Comparison of ENCODE assay signal across 15 cellular contexts in genomic region chr12:68915055-68915454, GRCh38. TPM values are rescaled to one million over a fixed set of nuclear protein-coding genes. Genes with fewer than 3 reads are reported as not detected.
A peak's percentile ranks its signal among the peaks of the same experiment; 100 is the strongest.
DNase-seq lines count a peak whose midpoint lies in the region; ATAC-seq, FAIRE-seq and TF ChIP-seq lines count a peak whose summit lies in the region.
"Had no signal": no experiment of that assay in that cellular context is flagged by ENCODE, and none has a peak within 500 bp of the region (broad histone marks: within the 10 kb centered on the region; RNA-seq: fewer than 3 reads in every experiment).

No MANE protein-coding gene starts in this region.

- no peaks in the 10 kb centered on the region for H3K9me3 Mint-ChIP-seq in stimulated activated memory B cell treated with anti-CD40 and anti-IgM and Interleukin-4, amounts not matched to agents 10 μg/mL and 1 μg/mL and 100 μg/mL, for 72 hours
- H3K9me3 Mint-ChIP-seq: activated CD4-positive, alpha-beta T cell treated with anti-CD3 and anti-CD28 coated beads, Interleukin-2, amount 10 ng/mL, durations not matched to agents 7 days and 5 days; activated naive CD4-positive, alpha-beta T cell treated with anti-CD3 and anti-CD28 coated beads, Interleukin-2, amount 10 ng/mL, durations not matched to agents 7 days and 5 days; CD8-positive, alpha-beta memory T cell; naive B cell; stimulated activated effector memory CD8-positive, alpha-beta T cell treated with anti-CD3 and anti-CD28 coated beads, Interleukin-12 subunit alpha, Interleukin-12 subunit beta, amount 100 ng/mL, for 72 hours had no signal

- no peaks in the 10 kb centered on the region for H3K27me3 ChIP-seq in lower lobe of right lung (ENCODE audit: low read depth)

- no peak overlapping the region for H3K27ac Mint-ChIP-seq in stimulated activated memory B cell treated with anti-CD40 and anti-IgM and Interleukin-4, amounts not matched to agents 10 μg/mL and 1 μg/mL and 100 μg/mL, for 72 hours
- H3K27ac Mint-ChIP-seq: activated CD4-positive, alpha-beta T cell treated with anti-CD3 and anti-CD28 coated beads, Interleukin-2, amount 10 ng/mL, durations not matched to agents 7 days and 5 days; activated naive CD4-positive, alpha-beta T cell treated with anti-CD3 and anti-CD28 coated beads, Interleukin-2, amount 10 ng/mL, durations not matched to agents 7 days and 5 days; stimulated activated effector memory CD8-positive, alpha-beta T cell treated with anti-CD3 and anti-CD28 coated beads, Interleukin-12 subunit alpha, Interleukin-12 subunit beta, amount 100 ng/mL, for 72 hours had no signal

- H3K9me3 ChIP-seq in lower lobe of right lung: no peaks in the 10 kb centered on the region

- no peak for TF ChIP-seq POLR2A in GM12891 (IDR thresholded peaks at IDR 0.05; ENCODE audit: low read depth, low read length)

- no peak overlapping the region for H3K4me3 Mint-ChIP-seq in stimulated activated memory B cell treated with anti-CD40 and anti-IgM and Interleukin-4, amounts not matched to agents 10 μg/mL and 1 μg/mL and 100 μg/mL, for 72 hours
- H3K4me3 Mint-ChIP-seq: activated CD4-positive, alpha-beta T cell treated with anti-CD3 and anti-CD28 coated beads, Interleukin-2, amount 10 ng/mL, durations not matched to agents 7 days and 5 days; activated naive CD4-positive, alpha-beta T cell treated with anti-CD3 and anti-CD28 coated beads, Interleukin-2, amount 10 ng/mL, durations not matched to agents 7 days and 5 days; CD8-positive, alpha-beta memory T cell; naive B cell; stimulated activated effector memory CD8-positive, alpha-beta T cell treated with anti-CD3 and anti-CD28 coated beads, Interleukin-12 subunit alpha, Interleukin-12 subunit beta, amount 100 ng/mL, for 72 hours had no signal

- ATAC-seq in lower lobe of right lung: peak; percentile 36 to 48
- no peak for ATAC-seq in activated CD4-positive, CD25-positive, alpha-beta regulatory T cell treated with anti-CD3 and anti-CD28 coated beads, Interleukin-2, amount 50 U/mL, for 24 hours
- ATAC-seq in stimulated activated memory B cell treated with anti-CD40 and anti-IgM and Interleukin-4, amounts not matched to agents 10 μg/mL and 1 μg/mL and 100 μg/mL, for 72 hours: no peak
- ATAC-seq: stimulated activated effector memory CD8-positive, alpha-beta T cell treated with anti-CD3 and anti-CD28 coated beads, Interleukin-12 subunit alpha, Interleukin-12 subunit beta, amount 100 ng/mL, for 72 hours had no signal

- no peak overlapping the region for H3K27ac ChIP-seq in lower lobe of right lung

- TF ChIP-seq CTCF in astrocyte of the spinal cord (IDR thresholded peaks at IDR 0.05; ENCODE audit: low read depth, low read length) (no peak), lower lobe of right lung (IDR thresholded peaks at IDR 0.05) (no peak)

- H3K4me1 Mint-ChIP-seq in stimulated activated memory B cell treated with anti-CD40 and anti-IgM and Interleukin-4, amounts not matched to agents 10 μg/mL and 1 μg/mL and 100 μg/mL, for 72 hours: peaks cover 8% of the 10 kb centered on the region
- H3K4me1 Mint-ChIP-seq: activated CD4-positive, alpha-beta T cell treated with anti-CD3 and anti-CD28 coated beads, Interleukin-2, amount 10 ng/mL, durations not matched to agents 7 days and 5 days; activated naive CD4-positive, alpha-beta T cell treated with anti-CD3 and anti-CD28 coated beads, Interleukin-2, amount 10 ng/mL, durations not matched to agents 7 days and 5 days; CD8-positive, alpha-beta memory T cell; stimulated activated effector memory CD8-positive, alpha-beta T cell treated with anti-CD3 and anti-CD28 coated beads, Interleukin-12 subunit alpha, Interleukin-12 subunit beta, amount 100 ng/mL, for 72 hours had no signal

- H3K4me3 ChIP-seq in astrocyte of the spinal cord (ENCODE audit: low read depth, low read length) (no peak overlapping the region), lower lobe of right lung (no peak overlapping the region)

- H3K36me3 ChIP-seq in lower lobe of right lung: peaks cover 19% of the 10 kb centered on the region

- FAIRE-seq in GM12891 (lab: Jason Lieb, UNC): no peak

- no peaks in the 10 kb centered on the region for H3K27me3 Mint-ChIP-seq in stimulated activated memory B cell treated with anti-CD40 and anti-IgM and Interleukin-4, amounts not matched to agents 10 μg/mL and 1 μg/mL and 100 μg/mL, for 72 hours
- H3K27me3 Mint-ChIP-seq: activated CD4-positive, alpha-beta T cell treated with anti-CD3 and anti-CD28 coated beads, Interleukin-2, amount 10 ng/mL, durations not matched to agents 7 days and 5 days; activated naive CD4-positive, alpha-beta T cell treated with anti-CD3 and anti-CD28 coated beads, Interleukin-2, amount 10 ng/mL, durations not matched to agents 7 days and 5 days; naive B cell had no signal

- DNase-seq in AG08395 (ENCODE audit: low spot score) (peak; percentile 84), HS-5 (ENCODE audit: low read depth) (peak; percentile 86), astrocyte of the spinal cord (ENCODE audit: low read depth, low spot score) (peak; percentile 94), lower lobe of right lung (no peak), GM12891 (ENCODE audit: insufficient read length, low spot score) (no peak)
- no peak for DNase-seq in stimulated activated CD4-positive, alpha-beta T cell treated with anti-CD3 and anti-CD28 coated beads, Interleukin-12 subunit alpha, Interleukin-12 subunit beta, amount 100 ng/mL, for 4 hours
- DNase-seq: activated CD4-positive, alpha-beta T cell treated with anti-CD3 and anti-CD28 coated beads, Interleukin-2, amount 10 ng/mL, durations not matched to agents 7 days and 5 days; activated naive CD4-positive, alpha-beta T cell treated with anti-CD3 and anti-CD28 coated beads, Interleukin-2, amount 10 ng/mL, durations not matched to agents 7 days and 5 days; CD8-positive, alpha-beta memory T cell; effector CD8-positive, alpha-beta T cell; naive B cell; NCI-H1417 had no signal

- H3K4me1 ChIP-seq in lower lobe of right lung: peaks cover 12% of the 10 kb centered on the region

- H3K36me3 Mint-ChIP-seq in stimulated activated memory B cell treated with anti-CD40 and anti-IgM and Interleukin-4, amounts not matched to agents 10 μg/mL and 1 μg/mL and 100 μg/mL, for 72 hours: no peaks in the 10 kb centered on the region
- H3K36me3 Mint-ChIP-seq: activated naive CD4-positive, alpha-beta T cell treated with anti-CD3 and anti-CD28 coated beads, Interleukin-2, amount 10 ng/mL, durations not matched to agents 7 days and 5 days; CD8-positive, alpha-beta memory T cell; naive B cell; stimulated activated effector memory CD8-positive, alpha-beta T cell treated with anti-CD3 and anti-CD28 coated beads, Interleukin-12 subunit alpha, Interleukin-12 subunit beta, amount 100 ng/mL, for 72 hours had no signal

- in situ Hi-C loops in astrocyte of the spinal cord (cut with HindIII; ENCODE audit: low sequenced_read_pairs): no loop called here

- intact Hi-C loops in lower lobe of right lung (cut with DNase I): no loop called here

TF ChIP-seq in GM12891, 5 proteins besides CTCF, POLR2A, EP300 and RAD21:
- TF ChIP-seq POU2F2 (IDR thresholded peaks at IDR 0.05; ENCODE audit: low read depth, low read length): no peak
- TF ChIP-seq SPI1 (IDR thresholded peaks at IDR 0.05; ENCODE audit: low read depth, low read length): no peak
- no peak for TF ChIP-seq POLR2AphosphoS5 (IDR thresholded peaks at IDR 0.05; ENCODE audit: low read depth, low read length)
- no peak for TF ChIP-seq TAF1 (IDR thresholded peaks at IDR 0.05; ENCODE audit: low read depth, low read length)
- no peak for TF ChIP-seq PAX5 (IDR thresholded peaks at IDR 0.05; ENCODE audit: insufficient read depth, low read length, severe bottlenecking)

RNA-seq across cellular contexts. Expression of gene CPM, which starts 17.9 kb away (rescaled TPM):
- 224 TPM for total RNA-seq in lower lobe of right lung
- 0.85 TPM for polyA plus RNA-seq in GM12891 (2012; ENCODE audit: low read depth, missing spikeins)

Comparison
In these comparisons a context has a peak if more than half of its experiments do, and no peak if none do; other contexts are left out.
1. DNase-seq: peak in AG08395 (single experiment), HS-5 (single experiment) and astrocyte of the spinal cord (single experiment); none in lower lobe of right lung (single experiment), GM12891 (single experiment) and stimulated activated CD4-positive, alpha-beta T cell treated with anti-CD3 and anti-CD28 coated beads, Interleukin-12 subunit alpha, Interleukin-12 subunit beta, amount 100 ng/mL, for 4 hours (single experiment).
2. ATAC-seq: peak in lower lobe of right lung (2 of 2); none in activated CD4-positive, CD25-positive, alpha-beta regulatory T cell treated with anti-CD3 and anti-CD28 coated beads, Interleukin-2, amount 50 U/mL, for 24 hours (0 of 2) and stimulated activated memory B cell treated with anti-CD40 and anti-IgM and Interleukin-4, amounts not matched to agents 10 μg/mL and 1 μg/mL and 100 μg/mL, for 72 hours (single experiment).